29 cellular contexts compared by ENCODE assay signal in genomic region chr3:63842127-63842526, GRCh38.
DNase-seq lines count a peak whose midpoint lies in the region; ATAC-seq and TF ChIP-seq lines count a peak whose summit lies in the region.
"Had no signal": no experiment of that assay in that cellular context is flagged by ENCODE, and none has a peak within 500 bp of the region (broad histone marks: within the 10 kb centered on the region; RNA-seq: fewer than 3 reads in every experiment).

No MANE protein-coding gene starts in this region.

- H3K9me3 Mint-ChIP-seq in stimulated activated naive B cell treated with anti-CD40 and anti-IgM and Interleukin-4, amounts not matched to agents 10 μg/mL and 1 μg/mL and 100 μg/mL, for 72 hours, result no peaks in the 10 kb centered on the region
- H3K9me3 Mint-ChIP-seq: CD4-positive, alpha-beta T cell; CD8-positive, alpha-beta T cell had no signal

- POLR2A ChIA-PET in HEK293 (lab: Yijun Ruan, JAX), result no interaction called here

- no peak for TF ChIP-seq CTCF in HEK293 (tag by site-specific recombination; IDR thresholded peaks at IDR 0.05)

- DNase-seq in stimulated activated naive B cell treated with anti-CD40 and anti-IgM and Interleukin-4, amounts not matched to agents 10 μg/mL and 1 μg/mL and 100 μg/mL, for 72 hours, result no peak
- DNase-seq: 8988T; ACHN; AML-193; BE2C; C1 segment of cervical spinal cord; Caco-2; Calu3; CD4-positive, alpha-beta memory T cell; CD4-positive, alpha-beta T cell; CD4-positive, CD25-positive, alpha-beta regulatory T cell; CD8-positive, alpha-beta memory T cell; CD8-positive, alpha-beta T cell; COR-L47; DMS 273 treated with DMSO at 0.1 percent for 48 hours; DMS153; DMS53; DMS79; DMS79 treated with DMSO at 0.1 percent for 48 hours; DND-41; EL had no signal

- no peak overlapping the region for H3K4me3 Mint-ChIP-seq in stimulated activated naive B cell treated with anti-CD40 and anti-IgM and Interleukin-4, amounts not matched to agents 10 μg/mL and 1 μg/mL and 100 μg/mL, for 72 hours
- H3K4me3 Mint-ChIP-seq: B cell; CD14-positive monocyte; CD4-positive, alpha-beta T cell; CD4-positive, CD25-positive, alpha-beta regulatory T cell; CD8-positive, alpha-beta memory T cell; CD8-positive, alpha-beta T cell had no signal

- H3K27ac ChIP-seq in HEK293 (ENCODE audit: extremely low read depth, low read depth, low read length), result no peak overlapping the region
- H3K27ac ChIP-seq: 22Rv1; A549; BLaER1; BLaER1 treated with 17β-estradiol and CSF1 and Interleukin-3, amounts not matched to agents 10 nM and 100 nM; C4-2B had no signal

- peaks cover 6 to 11% of the 10 kb centered on the region in 2 donors for H3K4me1 Mint-ChIP-seq in stimulated activated naive B cell treated with anti-CD40 and anti-IgM and Interleukin-4, amounts not matched to agents 10 μg/mL and 1 μg/mL and 100 μg/mL, for 72 hours
- H3K4me1 Mint-ChIP-seq: B cell, CD14-positive monocyte had no signal

- CTCF ChIA-PET in HEK293 (lab: Yijun Ruan, JAX), result no interaction called here

- no peaks in the 10 kb centered on the region for H3K9me3 ChIP-seq in HEK293 (ENCODE audit: control insufficient read depth, insufficient read depth, low read depth, low read length)
- H3K9me3 ChIP-seq: A549, BE2C, Caco-2 had no signal

- H3K4me1 ChIP-seq in HEK293 (ENCODE audit: control insufficient read depth, insufficient read depth, low read length), result no peaks in the 10 kb centered on the region
- H3K4me1 ChIP-seq: A549; BE2C; BLaER1; BLaER1 treated with 17β-estradiol and CSF1 and Interleukin-3, amounts not matched to agents 10 nM and 100 nM had no signal

- H3K27me3 Mint-ChIP-seq in stimulated activated naive B cell treated with anti-CD40 and anti-IgM and Interleukin-4, amounts not matched to agents 10 μg/mL and 1 μg/mL and 100 μg/mL, for 72 hours, result no peaks in the 10 kb centered on the region
- H3K27me3 Mint-ChIP-seq: B cell; CD4-positive, alpha-beta memory T cell; CD4-positive, alpha-beta T cell; CD4-positive, CD25-positive, alpha-beta regulatory T cell; CD8-positive, alpha-beta memory T cell had no signal

- ATAC-seq in stimulated activated naive B cell treated with anti-CD40 and anti-IgM and Interleukin-4, amounts not matched to agents 10 μg/mL and 1 μg/mL and 100 μg/mL, for 72 hours (replicated peaks), result no peak
- ATAC-seq: A549; CD8-positive, alpha-beta T cell had no signal

- no peak overlapping the region for H3K4me3 ChIP-seq in HEK293 (ENCODE audit: low read depth, low read length)
- H3K4me3 ChIP-seq: A549; BLaER1; BLaER1 treated with 17β-estradiol and CSF1 and Interleukin-3, amounts not matched to agents 10 nM and 100 nM had no signal

- H3K36me3 ChIP-seq in HEK293 (ENCODE audit: control insufficient read depth in 2 of 2, insufficient read depth in 1 of 2, low read length in 2 of 2), result no peaks in the 10 kb centered on the region; a peak in 1 of 3 replicates
- H3K36me3 ChIP-seq: BE2C had no signal

- H3K36me3 Mint-ChIP-seq in stimulated activated naive B cell treated with anti-CD40 and anti-IgM and Interleukin-4, amounts not matched to agents 10 μg/mL and 1 μg/mL and 100 μg/mL, for 72 hours, result peaks cover 3 to 30% of the 10 kb centered on the region in 2 donors

- H3K27ac Mint-ChIP-seq in stimulated activated naive B cell treated with anti-CD40 and anti-IgM and Interleukin-4, amounts not matched to agents 10 μg/mL and 1 μg/mL and 100 μg/mL, for 72 hours, result no peak overlapping the region
- H3K27ac Mint-ChIP-seq: B cell; CD14-positive monocyte; CD4-positive, alpha-beta T cell had no signal

TF ChIP-seq in HEK293, 187 proteins besides CTCF, POLR2A, EP300 and RAD21:
- TF ChIP-seq ZNF146 (tag by site-specific recombination; IDR thresholded peaks at IDR 0.05) (0 out of 2 replicates have a peak, but pooled peaks have one; percentile 35), ZNF184 (tag by site-specific recombination; IDR thresholded peaks at IDR 0.05) (peak; percentile 95), KLF8 (tag by site-specific recombination; IDR thresholded peaks at IDR 0.05) (no peak)
